In genomic region chr6:101001012-101001411, GRCh38 we compare ENCODE assay signal across 23 cellular contexts.
DNase-seq lines count a peak whose midpoint lies in the region; ATAC-seq and TF ChIP-seq lines count a peak whose summit lies in the region.
"Had no signal": no experiment of that assay in that cellular context is flagged by ENCODE, and none has a peak within 500 bp of the region (broad histone marks: within the 10 kb centered on the region; RNA-seq: fewer than 3 reads in every experiment).

No MANE protein-coding gene starts in this region.

- intact Hi-C loops in A673 (cut with micrococcal nuclease; ENCODE audit: unreplicated experiment), result no loop called here
- intact Hi-C loops in CD8-positive, alpha-beta T cell (cut with DNase I, micrococcal nuclease), result no loop called here

- no TSS peak for BruUV-seq in A673 (replicated peaks; lab: Mats Ljungman, UMichigan)

- H3K4me1 Mint-ChIP-seq in CD8-positive, alpha-beta T cell (ENCODE audit: low read depth), result no peaks in the 10 kb centered on the region
- H3K4me1 Mint-ChIP-seq: activated CD4-positive, alpha-beta T cell treated with anti-CD3 and anti-CD28 coated beads, Interleukin-2, amount 10 ng/mL, durations not matched to agents 24 days and 14 days; nephron had no signal

- no peaks in the 10 kb centered on the region for H3K36me3 ChIP-seq in A673 (ENCODE audit: insufficient read depth, low read length, poor library complexity, severe bottlenecking)
- no peaks in the 10 kb centered on the region for H3K36me3 ChIP-seq in HEK293 (ENCODE audit: control insufficient read depth in 2 of 2, insufficient read depth in 1 of 2, low read length in 2 of 2)
- H3K36me3 ChIP-seq in CD8-positive, alpha-beta T cell (ENCODE audit: insufficient read depth, low read length), result no peaks in the 10 kb centered on the region
- no peaks in the 10 kb centered on the region for H3K36me3 ChIP-seq in HAP-1 (replicated peaks)
- H3K36me3 ChIP-seq: BE2C, tibial artery had no signal

- H3K9me3 ChIP-seq in A673 (ENCODE audit: low read depth, low read length, poor library complexity, severe bottlenecking) (peaks cover 9% of the 10 kb centered on the region), HEK293 (ENCODE audit: control insufficient read depth, insufficient read depth, low read depth, low read length) (no peaks in the 10 kb centered on the region), HAP-1 (no peaks in the 10 kb centered on the region)
- no peaks in the 10 kb centered on the region for H3K9me3 ChIP-seq in CD8-positive, alpha-beta T cell (ENCODE audit: low read length)
- H3K9me3 ChIP-seq: BE2C, SK-N-SH had no signal

- in situ Hi-C loops in HAP-1 (cut with MboI; ENCODE audit: low sequenced_read_pairs), result no loop called here

- no peaks in the 10 kb centered on the region for H3K36me3 Mint-ChIP-seq in CD8-positive, alpha-beta T cell

- no peaks in the 10 kb centered on the region for H3K27me3 Mint-ChIP-seq in CD8-positive, alpha-beta T cell (ENCODE audit: low read depth)
- H3K27me3 Mint-ChIP-seq: activated CD4-positive, alpha-beta T cell treated with anti-CD3 and anti-CD28 coated beads, Interleukin-2, amount 10 ng/mL, durations not matched to agents 24 days and 14 days had no signal

- TF ChIP-seq CTCF in A673 (conservative IDR thresholded peaks at IDR 0.05; ENCODE audit: low read depth, low read length) (no peak), HEK293 (tag by site-specific recombination; IDR thresholded peaks at IDR 0.05) (no peak), fibroblast of villous mesenchyme (IDR thresholded peaks at IDR 0.05; ENCODE audit: insufficient read depth, low read depth, low read length) (no peak)
- no peak for TF ChIP-seq CTCF in CD8-positive, alpha-beta T cell (IDR thresholded peaks at IDR 0.05)

- DNase-seq in A673 (ENCODE audit: low spot score) (peak; percentile 29), OCI-M1 (lab: John Stamatoyannopoulos, UW) (peak; percentile 57), fibroblast of villous mesenchyme (ENCODE audit: low read depth) (peak; percentile 43), HAP-1 (ENCODE audit: low spot score in 2 of 2) (no peak)
- no peak for DNase-seq in CD8-positive, alpha-beta T cell
- DNase-seq: activated CD4-positive, alpha-beta T cell treated with anti-CD3 and anti-CD28 coated beads, Interleukin-2, amount 10 ng/mL, durations not matched to agents 24 days and 14 days; activated gamma-delta T cell treated with Interleukin-2 at 50 U/mL for 16 hours; activated T-cell treated with anti-CD3 and anti-CD28 coated beads, Interleukin-2, amount 50 U/mL, for 4 hours; BE2C; dermis blood vessel endothelial cell; HFFc6; KG1; MM.1S; NCI-H1694; SK-N-SH; stimulated activated CD4-positive, alpha-beta T cell treated with anti-CD3 and anti-CD28 coated beads, Interleukin-2, amount 100 ng/mL, for 24 hours; T-helper 2 cell; tibial artery had no signal

- CTCF ChIA-PET in A673 (lab: Charles Lee), result no interaction called here
- CTCF ChIA-PET in HEK293 (lab: Yijun Ruan, JAX), result interaction anchor here (0.5 kb wide), 1 partner anchor 749 kb away, joined by 3 read pairs; no protein-coding TSS in a partner anchor
- CTCF ChIA-PET in CD8-positive, alpha-beta T cell (lab: Charles Lee), result no interaction called here

- no peak overlapping the region for H3K4me3 Mint-ChIP-seq in CD8-positive, alpha-beta T cell
- H3K4me3 Mint-ChIP-seq: activated CD4-positive, alpha-beta T cell treated with anti-CD3 and anti-CD28 coated beads, Interleukin-2, amount 10 ng/mL, durations not matched to agents 24 days and 14 days; activated T-cell treated with anti-CD3 and anti-CD28 coated beads, Interleukin-2, amount 50 U/mL, for 4 hours; HFFc6; nephron had no signal

- H3K4me1 ChIP-seq in A673 (ENCODE audit: insufficient read depth, low read length, poor library complexity, severe bottlenecking) (no peaks in the 10 kb centered on the region), HEK293 (ENCODE audit: control insufficient read depth, insufficient read depth, low read length) (no peaks in the 10 kb centered on the region), HAP-1 (no peaks in the 10 kb centered on the region)
- H3K4me1 ChIP-seq in CD8-positive, alpha-beta T cell (ENCODE audit: insufficient read depth, low read length), result no peaks in the 10 kb centered on the region
- H3K4me1 ChIP-seq: BE2C, tibial artery had no signal

- H3K4me3 ChIP-seq in A673 (ENCODE audit: low read depth, low read length, poor library complexity, severe bottlenecking) (no peak overlapping the region), HEK293 (ENCODE audit: low read depth, low read length) (no peak overlapping the region), fibroblast of villous mesenchyme (ENCODE audit: low read depth, low read length) (no peak overlapping the region), HAP-1 (no peak overlapping the region)
- H3K4me3 ChIP-seq in CD8-positive, alpha-beta T cell (ENCODE audit: low read depth, low read length), result no peak overlapping the region
- H3K4me3 ChIP-seq: tibial artery had no signal

- no peaks in the 10 kb centered on the region for H3K27me3 ChIP-seq in A673 (replicated peaks; ENCODE audit: insufficient read depth, low read depth, low read length, poor library complexity)
- no peaks in the 10 kb centered on the region for H3K27me3 ChIP-seq in CD8-positive, alpha-beta T cell (ENCODE audit: insufficient read depth, low read length)
- H3K27me3 ChIP-seq in HAP-1 (ENCODE audit: low read depth), result no peaks in the 10 kb centered on the region
- H3K27me3 ChIP-seq: tibial artery had no signal

- H3K27ac ChIP-seq in A673 (ENCODE audit: low read depth, low read length, poor library complexity, severe bottlenecking), result no peak overlapping the region
- no peak overlapping the region for H3K27ac ChIP-seq in HEK293 (ENCODE audit: extremely low read depth, low read depth, low read length)
- no peak overlapping the region for H3K27ac ChIP-seq in CD8-positive, alpha-beta T cell (ENCODE audit: low read depth, low read length)
- H3K27ac ChIP-seq: tibial artery, VCaP had no signal

- POLR2A ChIA-PET in A673 (lab: Charles Lee; ENCODE audit: low non-redundant PET), result interaction anchor here (0.7 kb wide), 1 partner anchor 11 kb away, joined by 3 read pairs; no protein-coding TSS in a partner anchor
- POLR2A ChIA-PET in HEK293 (lab: Yijun Ruan, JAX), result no interaction called here
- POLR2A ChIA-PET in CD8-positive, alpha-beta T cell (lab: Charles Lee), result no interaction called here

- H3K9me3 Mint-ChIP-seq in CD8-positive, alpha-beta T cell, result no peaks in the 10 kb centered on the region
- H3K9me3 Mint-ChIP-seq: activated CD4-positive, alpha-beta T cell treated with anti-CD3 and anti-CD28 coated beads, Interleukin-2, amount 10 ng/mL, durations not matched to agents 24 days and 14 days; activated T-cell treated with anti-CD3 and anti-CD28 coated beads, Interleukin-2, amount 50 U/mL, for 4 hours had no signal

- no peak for ATAC-seq in HG02973 (IDR thresholded peaks at IDR 0.05; ENCODE audit: unreplicated experiment)
- no peak for ATAC-seq in CD8-positive, alpha-beta T cell
- ATAC-seq in GM21825 (IDR thresholded peaks at IDR 0.05; ENCODE audit: unreplicated experiment), result no peak
- ATAC-seq: activated T-cell treated with anti-CD3 and anti-CD28 coated beads, Interleukin-2, amount 50 U/mL, for 4 hours had no signal

- H3K27ac Mint-ChIP-seq in CD8-positive, alpha-beta T cell, result no peak overlapping the region
- H3K27ac Mint-ChIP-seq: activated CD4-positive, alpha-beta T cell treated with anti-CD3 and anti-CD28 coated beads, Interleukin-2, amount 10 ng/mL, durations not matched to agents 24 days and 14 days; HFFc6; nephron had no signal

TF ChIP-seq in HEK293, 187 proteins besides CTCF, POLR2A, EP300 and RAD21:
- no peak for TF ChIP-seq ZNF16 (tag by site-specific recombination; IDR thresholded peaks at IDR 0.05; ENCODE audit: low read depth)
- peak; percentile 65; the same call in 1 of the 2 replicates for TF ChIP-seq ATF2 (tag by site-specific recombination; IDR thresholded peaks at IDR 0.05; ENCODE audit: low read depth)
- no peak for TF ChIP-seq ZNF473 (tag by site-specific recombination; IDR thresholded peaks at IDR 0.05)
- TF ChIP-seq ZNF629 (tag by site-specific recombination; IDR thresholded peaks at IDR 0.05), result peak; percentile 13; the same call in 1 of the 2 replicates
- no peak for TF ChIP-seq TSHZ1 (tag by site-specific recombination; IDR thresholded peaks at IDR 0.05; ENCODE audit: borderline replicate concordance)

Comparison
In these comparisons a context has a peak if more than half of its experiments do, and no peak if none do; other contexts are left out.
1. DNase-seq: peak in A673 (single experiment), OCI-M1 (single experiment) and fibroblast of villous mesenchyme (single experiment); none in CD8-positive, alpha-beta T cell (0 of 7) and HAP-1 (0 of 2).